8 cellular contexts compared by ENCODE assay signal in genomic region chr2:89938741-89939140, GRCh38.
DNase-seq lines count a peak whose midpoint lies in the region; ATAC-seq and TF ChIP-seq lines count a peak whose summit lies in the region.
"Not testable (repeated sequence)": the region's sequence is repeated elsewhere in the genome, so short reads cannot be mapped to it uniquely, and the experiment has no call there.

No MANE protein-coding gene starts in this region.

- H3K79me2 ChIP-seq in OCI-LY3 (ENCODE audit: low read length): not testable (repeated sequence)

- ATAC-seq in GM18867 (IDR thresholded peaks at IDR 0.05; ENCODE audit: unreplicated experiment) (peak; percentile 96), GM21390 (IDR thresholded peaks at IDR 0.05; ENCODE audit: unreplicated experiment) (peak; percentile 96), HG02840 (IDR thresholded peaks at IDR 0.05; ENCODE audit: low FRiP score, unreplicated experiment) (peak; percentile 80), HG03342 (IDR thresholded peaks at IDR 0.05; ENCODE audit: unreplicated experiment) (peak; percentile 91), esophagus mucosa (peak; percentile 66)
- peak; percentile 92 for ATAC-seq in stimulated activated memory B cell treated with anti-CD40 and anti-IgM and Interleukin-4, amounts not matched to agents 10 μg/mL and 1 μg/mL and 100 μg/mL, for 72 hours

- H3K4me3 ChIP-seq in OCI-LY3 (ENCODE audit: low read length): not testable (repeated sequence)

- DNase-seq in Daoy (ENCODE audit: low read depth): peak; percentile 17

- H3K4me1 Mint-ChIP-seq in stimulated activated memory B cell treated with anti-CD40 and anti-IgM and Interleukin-4, amounts not matched to agents 10 μg/mL and 1 μg/mL and 100 μg/mL, for 72 hours: peaks cover 17% of the 10 kb centered on the region

- H3K9me3 ChIP-seq in OCI-LY3 (ENCODE audit: insufficient read depth, low read length): not testable (repeated sequence)

- H3K27me3 ChIP-seq in OCI-LY3 (ENCODE audit: low read depth, low read length): not testable (repeated sequence)

- not testable (repeated sequence) for H3K27ac Mint-ChIP-seq in stimulated activated memory B cell treated with anti-CD40 and anti-IgM and Interleukin-4, amounts not matched to agents 10 μg/mL and 1 μg/mL and 100 μg/mL, for 72 hours

- H3K9ac ChIP-seq in OCI-LY3 (ENCODE audit: low read length): not testable (repeated sequence)

- not testable (repeated sequence) for H3K27ac ChIP-seq in OCI-LY3 (ENCODE audit: low read length)

- not testable (repeated sequence) for H2AFZ ChIP-seq in OCI-LY3 (ENCODE audit: low read depth, low read length)

- not testable (repeated sequence) for H4K20me1 ChIP-seq in OCI-LY3 (ENCODE audit: insufficient read depth, low read length)

- not testable (repeated sequence) for H3K36me3 ChIP-seq in OCI-LY3 (replicated peaks; ENCODE audit: low read depth, low read length)

- not testable (repeated sequence) for H3K9me3 Mint-ChIP-seq in stimulated activated memory B cell treated with anti-CD40 and anti-IgM and Interleukin-4, amounts not matched to agents 10 μg/mL and 1 μg/mL and 100 μg/mL, for 72 hours

- not testable (repeated sequence) for H3K4me1 ChIP-seq in OCI-LY3 (ENCODE audit: low read length)

- H3K36me3 Mint-ChIP-seq in stimulated activated memory B cell treated with anti-CD40 and anti-IgM and Interleukin-4, amounts not matched to agents 10 μg/mL and 1 μg/mL and 100 μg/mL, for 72 hours: not testable (repeated sequence)

- not testable (repeated sequence) for H3K27me3 Mint-ChIP-seq in stimulated activated memory B cell treated with anti-CD40 and anti-IgM and Interleukin-4, amounts not matched to agents 10 μg/mL and 1 μg/mL and 100 μg/mL, for 72 hours

- H3K4me3 Mint-ChIP-seq in stimulated activated memory B cell treated with anti-CD40 and anti-IgM and Interleukin-4, amounts not matched to agents 10 μg/mL and 1 μg/mL and 100 μg/mL, for 72 hours: not testable (repeated sequence)

- peak; percentile 36 for TF ChIP-seq CTCF in OCI-LY3 (IDR thresholded peaks at IDR 0.05; ENCODE audit: low read depth, low read length)

- not testable (repeated sequence) for H3K4me2 ChIP-seq in OCI-LY3 (ENCODE audit: low read length)
